In the genomic region with DNA sequence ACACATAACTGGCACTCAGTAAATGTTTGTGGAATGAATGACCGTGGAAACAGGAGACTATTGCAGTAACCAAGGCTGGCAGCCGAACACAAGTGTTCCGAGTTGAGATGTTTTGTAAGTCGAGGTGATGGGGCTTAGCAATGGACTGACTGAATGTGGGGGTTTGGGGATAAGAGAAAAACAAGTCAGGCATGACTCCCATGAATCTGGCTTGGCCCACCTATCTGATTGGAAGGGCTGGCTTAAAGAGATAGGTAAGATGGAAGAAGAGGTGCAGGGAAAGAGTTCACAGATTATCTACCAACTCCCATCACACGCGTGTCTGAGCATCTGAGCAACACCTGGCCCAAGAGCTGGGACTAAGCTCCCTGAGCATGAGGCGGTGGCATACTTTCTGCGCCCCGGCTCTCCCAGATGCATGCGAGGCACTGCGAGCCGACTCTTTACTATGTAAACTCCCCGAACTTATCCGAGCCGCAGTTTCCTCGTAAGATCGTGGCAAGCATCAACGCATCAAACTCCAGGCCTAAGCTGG, we compare ENCODE assay signal across 8 cellular contexts. TPM values are rescaled to one million over a fixed set of nuclear protein-coding genes. Genes with fewer than 3 reads are reported as not detected.
DNase-seq lines count a peak whose midpoint lies in the region; ATAC-seq and TF ChIP-seq lines count a peak whose summit lies in the region.

No MANE protein-coding gene starts in this region.

- DNase-seq in AG04450 (ENCODE audit: low read depth, low spot score) (no peak), cardiac fibroblast (ENCODE audit: low read depth in 2 of 2) (no peak), NCI-H1694 (lab: John Stamatoyannopoulos, UW) (no peak), cortex of kidney (lab: John Stamatoyannopoulos, UW) (no peak)

- peak overlapping the region; percentile 65 for H3K4me3 ChIP-seq in AG04450 (ENCODE audit: low read depth, low read length)
- H3K4me3 ChIP-seq in HUES48 (ENCODE audit: low read depth, low read length), result peak overlapping the region; percentile 94
- peak overlapping the region; percentile 94 to 97 for H3K4me3 ChIP-seq in cardiac fibroblast (replicated peaks in 1 of 2; ENCODE audit: low read depth in 2 of 2, low read length in 2 of 2)
- peak overlapping the region; percentile 93 for H3K4me3 ChIP-seq in muscle layer of colon (ENCODE audit: low read depth in 1 of 2, low read length in 2 of 2)

- H3K4me1 ChIP-seq in HUES48 (ENCODE audit: control insufficient read depth, insufficient read depth, low read length) (peaks cover 7% of the 10 kb centered on the region), muscle layer of colon (ENCODE audit: insufficient read depth, low read length) (peaks cover 40% of the 10 kb centered on the region)

- H3K27ac ChIP-seq in AG04450 (ENCODE audit: low read depth, low read length) (peak overlapping the region; percentile 93), HUES48 (ENCODE audit: low read depth, low read length) (peak overlapping the region; percentile 84), muscle layer of colon (ENCODE audit: low read depth, low read length) (peak overlapping the region; percentile 91)

- peaks cover 6% of the 10 kb centered on the region for H3K36me3 ChIP-seq in HUES48 (ENCODE audit: control insufficient read depth, insufficient read depth, low read length)
- H3K36me3 ChIP-seq in muscle layer of colon (ENCODE audit: insufficient read depth, low read length), result peaks cover 25% of the 10 kb centered on the region

- H3K9ac ChIP-seq in HUES48 (ENCODE audit: low read depth, low read length) (peak overlapping the region; percentile 62), muscle layer of colon (ENCODE audit: low read length) (peak overlapping the region; percentile 66)

- POLR2A ChIA-PET in AG04450 (lab: Yijun Ruan, JAX), result interaction anchor here (1.0 to 2.6 kb wide), 9 partner anchors 9 to 294 kb away, joined by 3 to 36 read pairs (median 5); partner anchors contain the start of genes POLDIP2, SARM1 and VTN

- ATAC-seq in HG03039 (IDR thresholded peaks at IDR 0.05; ENCODE audit: unreplicated experiment) (no peak), HG02642 (IDR thresholded peaks at IDR 0.05; ENCODE audit: poor library complexity, unreplicated experiment) (no peak)

- H3K27me3 ChIP-seq in AG04450 (ENCODE audit: control insufficient read depth, insufficient read depth, low read length) (no peaks in the 10 kb centered on the region), HUES48 (ENCODE audit: control insufficient read depth, insufficient read depth, low read length) (no peaks in the 10 kb centered on the region), muscle layer of colon (ENCODE audit: control insufficient read depth in 1 of 2, insufficient read depth in 2 of 2, low read length in 2 of 2) (no peaks in the 10 kb centered on the region)

- H3K9me3 ChIP-seq in AG04450 (ENCODE audit: control insufficient read depth, insufficient read depth, low read length) (no peaks in the 10 kb centered on the region; the same call in 1 of the 2 replicates), HUES48 (ENCODE audit: control insufficient read depth, insufficient read depth, low read length) (no peaks in the 10 kb centered on the region), muscle layer of colon (ENCODE audit: low read length) (no peaks in the 10 kb centered on the region)

- no peak for TF ChIP-seq CTCF in AG04450 (IDR thresholded peaks at IDR 0.05; ENCODE audit: low read depth, low read length)
- no peak for TF ChIP-seq CTCF in cardiac fibroblast (IDR thresholded peaks at IDR 0.05; ENCODE audit: low read depth, low read length)

- CTCF ChIA-PET in AG04450 (lab: Charles Lee), result interaction anchor here (0.6 to 1.1 kb wide), 2 partner anchors 32 to 82 kb away, joined by 3 to 5 read pairs; no protein-coding TSS in a partner anchor

RNA-seq across cellular contexts. Expression of gene IFT20, which starts 0.5 kb away (rescaled TPM):
- polyA plus RNA-seq in AG04450 (2011; rRNA removed), result 43.5 and 67.1 TPM in 2 replicates
- polyA minus RNA-seq in AG04450 (2011; rRNA and poly(A)+ RNA removed), result 15.1 and 15.6 TPM in 2 replicates

RNA-seq across cellular contexts. Expression of gene TNFAIP1, which starts 0.8 kb away (rescaled TPM):
- 51.2 and 64.7 TPM in 2 replicates for polyA plus RNA-seq in AG04450 (2011; rRNA removed)
- polyA minus RNA-seq in AG04450 (2011; rRNA and poly(A)+ RNA removed), result 64.2 and 108 TPM in 2 replicates

RNA-seq across cellular contexts. Expression of gene TMEM97, which starts 15.7 kb away (rescaled TPM):
- 12.1 and 16.1 TPM in 2 replicates for polyA plus RNA-seq in AG04450 (2011; rRNA removed)
- polyA minus RNA-seq in AG04450 (2011; rRNA and poly(A)+ RNA removed), result 9.5 and 12.3 TPM in 2 replicates

RNA-seq across cellular contexts. Expression of gene POLDIP2, which starts 22.6 kb away (rescaled TPM):
- polyA plus RNA-seq in AG04450 (2011; rRNA removed), result 84.7 and 97.7 TPM in 2 replicates
- 75.2 and 89.7 TPM in 2 replicates for polyA minus RNA-seq in AG04450 (2011; rRNA and poly(A)+ RNA removed)

RNA-seq across cellular contexts. Expression of gene SEBOX, which starts 30.3 kb away (rescaled TPM):
- not detected in 2 replicates for polyA plus RNA-seq in AG04450 (2011; rRNA removed)
- polyA minus RNA-seq in AG04450 (2011; rRNA and poly(A)+ RNA removed), result not detected in 2 replicates
